In genomic region chr6:142680308-142680707, GRCh38 we compare ENCODE assay signal across 9 cellular contexts.
A peak's percentile ranks its signal among the peaks of the same experiment; 100 is the strongest.
DNase-seq lines count a peak whose midpoint lies in the region; ATAC-seq and TF ChIP-seq lines count a peak whose summit lies in the region.
"Had no signal": no experiment of that assay in that cellular context is flagged by ENCODE, and none has a peak within 500 bp of the region (broad histone marks: within the 10 kb centered on the region; RNA-seq: fewer than 3 reads in every experiment).

No MANE protein-coding gene starts in this region.

- in situ Hi-C loops in astrocyte of the spinal cord (cut with HindIII; ENCODE audit: low sequenced_read_pairs) = no loop called here

- no peak overlapping the region for H3K4me3 ChIP-seq in astrocyte of the spinal cord (ENCODE audit: low read depth, low read length)

- intact Hi-C loops in posterior vena cava (cut with DNase I) = loop anchor here in 1 of 2 donors (10.0 kb wide), 1 partner anchor 754 kb away; no protein-coding TSS in a partner anchor

- ATAC-seq in GM19452 (IDR thresholded peaks at IDR 0.05; ENCODE audit: unreplicated experiment) (no peak), GM19463 (IDR thresholded peaks at IDR 0.05; ENCODE audit: unreplicated experiment) (no peak)

- no peak for TF ChIP-seq CTCF in astrocyte of the spinal cord (IDR thresholded peaks at IDR 0.05; ENCODE audit: low read depth, low read length)

- DNase-seq in Daoy (ENCODE audit: low read depth) (peak; percentile 51), T follicular helper cell (ENCODE audit: low read depth) (peak; percentile 1), astrocyte of the spinal cord (ENCODE audit: low read depth, low spot score) (peak; percentile 61), posterior vena cava (ENCODE audit: low spot score) (peak; percentile 81), SIG-M5 (lab: John Stamatoyannopoulos, UW) (no peak), NCI-H524 (lab: John Stamatoyannopoulos, UW) (no peak)
- DNase-seq: cortex of kidney had no signal

Comparison
In these comparisons a context has a peak if more than half of its experiments do, and no peak if none do; other contexts are left out.
1. DNase-seq: peak in Daoy (single experiment), T follicular helper cell (single experiment), astrocyte of the spinal cord (single experiment) and posterior vena cava (single experiment); none in SIG-M5 (single experiment) and NCI-H524 (0 of 2).